Comparison of ENCODE assay signal across 17 cellular contexts in the genomic region with DNA sequence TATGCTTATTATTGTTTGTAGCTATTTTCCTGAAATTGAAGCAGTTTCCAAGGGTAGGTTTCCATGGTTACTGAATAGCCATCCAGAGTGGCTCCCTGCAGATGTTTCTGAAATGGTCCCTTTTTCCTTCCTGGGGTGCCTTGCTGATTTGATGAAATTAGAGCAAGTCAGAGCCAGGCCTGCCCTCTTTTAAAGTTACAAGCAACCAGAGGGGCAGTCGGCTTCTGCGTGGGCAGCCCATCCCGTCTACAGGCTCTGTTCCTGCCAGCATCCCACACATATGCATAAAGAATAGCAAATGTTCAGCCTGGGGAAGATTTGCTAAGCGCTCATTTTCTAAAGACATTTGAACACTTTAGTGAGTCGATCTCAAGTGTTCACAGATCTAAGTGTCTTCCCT.
DNase-seq lines count a peak whose midpoint lies in the region; ATAC-seq, FAIRE-seq and TF ChIP-seq lines count a peak whose summit lies in the region.
"Had no signal": no experiment of that assay in that cellular context is flagged by ENCODE, and none has a peak within 500 bp of the region (broad histone marks: within the 10 kb centered on the region; RNA-seq: fewer than 3 reads in every experiment).

No MANE protein-coding gene starts in this region.

- in situ Hi-C loops in K562 (cut with MboI): no loop called here

- TF ChIP-seq POLR2A in K562 (conservative IDR thresholded peaks at IDR 0.05) (no peak), spleen (IDR thresholded peaks at IDR 0.05) (no peak)

- peaks cover 72 to 100% (median 97%) of the 10 kb centered on the region in 10 experiments for H3K4me1 ChIP-seq in BLaER1 treated with 17β-estradiol and CSF1 and Interleukin-3, amounts not matched to agents 10 nM and 100 nM
- peaks cover 5 to 9% of the 10 kb centered on the region in 2 experiments; a peak in 1 of 5 replicates for H3K4me1 ChIP-seq in K562 (replicated peaks in 1 of 2; ENCODE audit: control insufficient read depth in 2 of 2, insufficient read depth in 2 of 2, low read length in 2 of 2)
- H3K4me1 ChIP-seq in lower lobe of right lung: peaks cover 66% of the 10 kb centered on the region
- H3K4me1 ChIP-seq in spleen: peaks cover 24 to 91% (median 57%) of the 10 kb centered on the region in 6 donors

- no peak for FAIRE-seq in K562 (lab: Jason Lieb, UNC)

- H3K9me1 ChIP-seq in K562 (ENCODE audit: control insufficient read depth, insufficient read depth, low read length): peaks cover 9% of the 10 kb centered on the region

- 88% methylated on average over 5 of the region's 5 CpGs for WGBS in K562 (ENCODE audit: insufficient coverage, low coverage, missing lambda C conversion rate)
- 79 to 90% (median 85%) methylated on average over 5 of the region's 5 CpGs for WGBS in spleen, 5 donors

- no peaks in the 10 kb centered on the region for H3K79me2 ChIP-seq in K562 (ENCODE audit: control insufficient read depth, insufficient read depth, low read length)

- H3K9ac ChIP-seq in BLaER1 treated with 17β-estradiol and CSF1 and Interleukin-3, amounts not matched to agents 10 nM and 100 nM: peak overlapping the region in 1 of 11 experiments; percentile 1; a peak in 1 of 22 replicates
- H3K9ac ChIP-seq in K562 (ENCODE audit: insufficient read depth in 1 of 2, low read depth in 2 of 2, low read length in 2 of 2): no peak overlapping the region

- POLR2A ChIA-PET in K562 (lab: Yijun Ruan, JAX): interaction anchor here (1.2 kb wide), 1 partner anchor 13 kb away, joined by 4 read pairs; no protein-coding TSS in a partner anchor
- POLR2A ChIA-PET in HEK293T (lab: Yijun Ruan, JAX): no interaction called here

- no TSS peak for BruUV-seq in K562 (replicated peaks; lab: Mats Ljungman, UMichigan)

- H3K27ac ChIP-seq in BLaER1 treated with 17β-estradiol and CSF1 and Interleukin-3, amounts not matched to agents 10 nM and 100 nM: 0 out of 22 replicates have a peak overlapping the region, but pooled peaks of 1 of the 11 experiments have one; percentile 24
- H3K27ac ChIP-seq in K562 (ENCODE audit: extremely low read depth, low read depth, low read length) (no peak overlapping the region), lower lobe of right lung (peak overlapping the region; percentile 36), spleen (peak overlapping the region in 6 of 8 donors; percentile 32 to 88 (median 74))

- TF ChIP-seq CTCF in K562 (IDR thresholded peaks at IDR 0.05 in 2 of 3, conservative IDR thresholded peaks at IDR 0.05 in 1 of 3; ENCODE audit: insufficient read depth in 2 of 3, low read depth in 1 of 3, low read length in 3 of 3) (no peak), lower lobe of right lung (IDR thresholded peaks at IDR 0.05) (no peak), spleen (IDR thresholded peaks at IDR 0.05 in 8 of 11, conservative IDR thresholded peaks at IDR 0.05 in 3 of 11) (no peak)

- ATAC-seq in K562 (no peak), lower lobe of right lung (no peak)
- ATAC-seq in stimulated activated naive CD8-positive, alpha-beta T cell treated with anti-CD3 and anti-CD28 coated beads, Interleukin-15, Interleukin-2, amounts not matched to agents 100 U/mL and 50 U/mL, for 24 hours: no peak
- ATAC-seq: activated naive CD8-positive, alpha-beta T cell treated with anti-CD3 and anti-CD28 coated beads, Interleukin-2, amount 50 U/mL, for 24 hours had no signal

- H3K9me3 ChIP-seq in BLaER1 treated with 17β-estradiol and CSF1 and Interleukin-3, amounts not matched to agents 10 nM and 100 nM (replicated peaks in 1 of 11): no peaks in the 10 kb centered on the region
- H3K9me3 ChIP-seq in K562 (replicated peaks; ENCODE audit: control insufficient read depth, insufficient read depth, low read depth, low read length) (no peaks in the 10 kb centered on the region), lower lobe of right lung (no peaks in the 10 kb centered on the region), spleen (no peaks in the 10 kb centered on the region)

- H2AFZ ChIP-seq in K562 (ENCODE audit: low read depth, low read length): no peak overlapping the region

- no peak for TF ChIP-seq RAD21 in K562 (CRISPR knock-in tag; conservative IDR thresholded peaks at IDR 0.05 in 1 of 2, IDR thresholded peaks at IDR 0.05 in 1 of 2)

- peak overlapping the region in 9 of 11 experiments; percentile 10 to 96 (median 87); a peak in 16 of 22 replicates for H3K4me2 ChIP-seq in BLaER1 treated with 17β-estradiol and CSF1 and Interleukin-3, amounts not matched to agents 10 nM and 100 nM
- H3K4me2 ChIP-seq in K562 (ENCODE audit: insufficient read depth, low read length): no peak overlapping the region

- intact Hi-C loops in K562 (cut with micrococcal nuclease): no loop called here
- intact Hi-C loops in lower lobe of right lung (cut with DNase I): no loop called here
- intact Hi-C loops in spleen (cut with DNase I; ENCODE audit: low total_unique reads): no loop called here

- peaks cover 0 to 94% (median 0%) of the 10 kb centered on the region in 11 experiments; a peak in 7 of 22 replicates for H4K20me1 ChIP-seq in BLaER1 treated with 17β-estradiol and CSF1 and Interleukin-3, amounts not matched to agents 10 nM and 100 nM
- no peaks in the 10 kb centered on the region for H4K20me1 ChIP-seq in K562 (replicated peaks; ENCODE audit: control insufficient read depth, insufficient read depth, low read length)

- H3K27me3 ChIP-seq in BLaER1 treated with 17β-estradiol and CSF1 and Interleukin-3, amounts not matched to agents 10 nM and 100 nM: no peaks in the 10 kb centered on the region
- H3K27me3 ChIP-seq in K562 (ENCODE audit: control insufficient read depth in 2 of 2, insufficient read depth in 2 of 2, low read length in 2 of 2) (no peaks in the 10 kb centered on the region), lower lobe of right lung (ENCODE audit: low read depth) (no peaks in the 10 kb centered on the region), spleen (replicated peaks in 1 of 7) (no peaks in the 10 kb centered on the region)

- H3K4me3 ChIP-seq in BLaER1 treated with 17β-estradiol and CSF1 and Interleukin-3, amounts not matched to agents 10 nM and 100 nM: no peak overlapping the region
- H3K4me3 ChIP-seq in K562: no peak overlapping the region
- H3K4me3 ChIP-seq in lower lobe of right lung: no peak overlapping the region
- H3K4me3 ChIP-seq in spleen: no peak overlapping the region

- no peak for TF ChIP-seq EP300 in K562 (IDR thresholded peaks at IDR 0.05; ENCODE audit: low read length)

- no peak for DNase-seq in K562 (ENCODE audit: extremely low read depth in 1 of 4, low spot score in 3 of 4)
- DNase-seq in lower lobe of right lung: no peak
- no peak for DNase-seq in spleen
- DNase-seq in NCI-H1092 treated with DMSO at 0.1 percent for 48 hours (lab: John Stamatoyannopoulos, UW): no peak
- DNase-seq in activated CD4-positive, alpha-beta T cell treated with anti-CD3 and anti-CD28 coated beads, Interleukin-2, amount 50 U/mL, for 48 hours: no peak
- DNase-seq in HEK293T (ENCODE audit: extremely low spot score): no peak
- no peak for DNase-seq in stimulated activated naive CD8-positive, alpha-beta T cell treated with anti-CD3 and anti-CD28 coated beads, Interleukin-15, Interleukin-2, amounts not matched to agents 100 U/mL and 50 U/mL, for 24 hours
- DNase-seq: activated CD4-positive, alpha-beta T cell treated with anti-CD3 and anti-CD28 coated beads, Interleukin-2, amount 50 U/mL, for 1 hour; activated naive CD8-positive, alpha-beta T cell treated with anti-CD3 and anti-CD28 coated beads, Interleukin-2, amount 50 U/mL, for 24 hours; Calu3; GDM1; H9; NCI-H1105; SHP77 treated with DMSO at 0.1 percent for 48 hours; stimulated activated naive CD4-positive, alpha-beta T cell treated with Interleukin-2 at 50 U/mL for 16 hours; T1000 had no signal

- CTCF ChIA-PET in K562 (lab: Yijun Ruan, JAX; ENCODE audit: low intra/inter-chr PET ratio) (no interaction called here), HEK293T (lab: Yijun Ruan, JAX) (no interaction called here)

- H3K36me3 ChIP-seq in BLaER1 treated with 17β-estradiol and CSF1 and Interleukin-3, amounts not matched to agents 10 nM and 100 nM: peaks cover 36 to 92% (median 81%) of the 10 kb centered on the region in 11 experiments
- H3K36me3 ChIP-seq in K562 (ENCODE audit: control insufficient read depth, insufficient read depth, low read length): no peaks in the 10 kb centered on the region
- H3K36me3 ChIP-seq in lower lobe of right lung: peaks cover 52% of the 10 kb centered on the region
- peaks cover 0 to 87% (median 35%) of the 10 kb centered on the region in 6 donors for H3K36me3 ChIP-seq in spleen

TF ChIP-seq in K562, 482 proteins besides CTCF, POLR2A, EP300 and RAD21:
- TF ChIP-seq, protein P1, sequence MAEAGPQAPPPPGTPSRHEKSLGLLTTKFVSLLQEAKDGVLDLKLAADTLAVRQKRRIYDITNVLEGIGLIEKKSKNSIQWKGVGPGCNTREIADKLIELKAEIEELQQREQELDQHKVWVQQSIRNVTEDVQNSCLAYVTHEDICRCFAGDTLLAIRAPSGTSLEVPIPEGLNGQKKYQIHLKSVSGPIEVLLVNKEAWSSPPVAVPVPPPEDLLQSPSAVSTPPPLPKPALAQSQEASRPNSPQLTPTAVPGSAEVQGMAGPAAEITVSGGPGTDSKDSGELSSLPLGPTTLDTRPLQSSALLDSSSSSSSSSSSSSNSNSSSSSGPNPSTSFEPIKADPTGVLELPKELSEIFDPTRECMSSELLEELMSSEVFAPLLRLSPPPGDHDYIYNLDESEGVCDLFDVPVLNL (CRISPR knock-in tag; IDR thresholded peaks at IDR 0.05; ENCODE audit: low read depth): no peak
- TF ChIP-seq ZNF75A (CRISPR knock-in tag; IDR thresholded peaks at IDR 0.05) (no peak), MYNN (IDR thresholded peaks at IDR 0.05) (no peak), MYNN (CRISPR knock-in tag; IDR thresholded peaks at IDR 0.05) (no peak), RFX1 (IDR thresholded peaks at IDR 0.05) (peak; percentile 82), THRAP3 (IDR thresholded peaks at IDR 0.05; ENCODE audit: borderline replicate concordance) (no peak)
TF ChIP-seq in K562: peak in this region for 1.

TF ChIP-seq in HEK293T, 16 proteins besides CTCF, POLR2A, EP300 and RAD21 (continues in another document):
- no peak for TF ChIP-seq FOXM1 (IDR thresholded peaks at IDR 0.05; ENCODE audit: borderline replicate concordance)
- no peak for TF ChIP-seq TARDBP (IDR thresholded peaks at IDR 0.05)
- no peak for TF ChIP-seq ARNT (IDR thresholded peaks at IDR 0.05)
- no peak for TF ChIP-seq SUZ12 (IDR thresholded peaks at IDR 0.05)
- TF ChIP-seq SP1 (IDR thresholded peaks at IDR 0.05): no peak
- no peak for TF ChIP-seq LEF1 (IDR thresholded peaks at IDR 0.05; ENCODE audit: borderline replicate concordance)
- TF ChIP-seq, protein P2, sequence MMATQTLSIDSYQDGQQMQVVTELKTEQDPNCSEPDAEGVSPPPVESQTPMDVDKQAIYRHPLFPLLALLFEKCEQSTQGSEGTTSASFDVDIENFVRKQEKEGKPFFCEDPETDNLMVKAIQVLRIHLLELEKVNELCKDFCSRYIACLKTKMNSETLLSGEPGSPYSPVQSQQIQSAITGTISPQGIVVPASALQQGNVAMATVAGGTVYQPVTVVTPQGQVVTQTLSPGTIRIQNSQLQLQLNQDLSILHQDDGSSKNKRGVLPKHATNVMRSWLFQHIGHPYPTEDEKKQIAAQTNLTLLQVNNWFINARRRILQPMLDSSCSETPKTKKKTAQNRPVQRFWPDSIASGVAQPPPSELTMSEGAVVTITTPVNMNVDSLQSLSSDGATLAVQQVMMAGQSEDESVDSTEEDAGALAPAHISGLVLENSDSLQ (IDR thresholded peaks at IDR 0.05): no peak
- no peak for TF ChIP-seq ZNF384 (IDR thresholded peaks at IDR 0.05)
